Comparison of ENCODE assay signal across 11 cellular contexts in the genomic region with DNA sequence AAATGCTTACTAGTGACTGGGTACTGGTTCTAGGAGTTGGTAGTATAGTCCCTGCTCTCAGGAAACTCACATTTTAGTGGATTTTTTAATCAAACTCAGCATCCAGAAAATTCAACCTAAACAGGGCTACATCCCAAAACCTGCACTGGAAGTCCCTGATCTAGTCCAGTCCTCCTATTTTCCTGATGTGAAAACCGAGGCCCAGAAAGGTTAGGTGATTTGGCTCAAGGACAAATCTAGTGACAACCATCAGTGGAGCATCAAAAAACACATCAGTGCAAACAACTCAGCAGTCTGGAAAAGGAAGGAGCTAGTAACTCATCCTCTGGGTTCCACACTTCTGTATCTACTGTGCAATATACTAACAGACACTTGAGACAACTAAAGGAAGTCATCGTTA. TPM values are rescaled to one million over a fixed set of nuclear protein-coding genes. Genes with fewer than 3 reads are reported as not detected.
DNase-seq lines count a peak whose midpoint lies in the region; ATAC-seq lines count a peak whose summit lies in the region.
"Had no signal": no experiment of that assay in that cellular context is flagged by ENCODE, and none has a peak within 500 bp of the region (broad histone marks: within the 10 kb centered on the region; RNA-seq: fewer than 3 reads in every experiment).

No MANE protein-coding gene starts in this region.

- H3K27me3 Mint-ChIP-seq in stimulated activated naive CD8-positive, alpha-beta T cell treated with anti-CD3 and anti-CD28 coated beads, Interleukin-15, Interleukin-2, amounts not matched to agents 100 ng/mL and 50 ng/mL, for 24 hours: no peaks in the 10 kb centered on the region
- no peaks in the 10 kb centered on the region for H3K27me3 Mint-ChIP-seq in activated T-helper 2 cell treated with anti-CD3 and anti-CD28 coated beads, Interferon-gamma antibody, Interleukin-2, Interleukin-4, amounts not matched to agents 10 μg/mL and 5 μg/mL and 100 μg/mL, durations not matched to agents 14 hours and 24 hours and 36 hours (ENCODE audit: low read depth)
- no peaks in the 10 kb centered on the region for H3K27me3 Mint-ChIP-seq in naive thymus-derived CD4-positive, alpha-beta T cell

- H3K27ac Mint-ChIP-seq in stimulated activated naive CD8-positive, alpha-beta T cell treated with anti-CD3 and anti-CD28 coated beads, Interleukin-15, Interleukin-2, amounts not matched to agents 100 ng/mL and 50 ng/mL, for 24 hours: peak overlapping the region; percentile 84
- H3K27ac Mint-ChIP-seq in activated T-helper 2 cell treated with anti-CD3 and anti-CD28 coated beads, Interferon-gamma antibody, Interleukin-2, Interleukin-4, amounts not matched to agents 10 μg/mL and 5 μg/mL and 100 μg/mL, durations not matched to agents 14 hours and 24 hours and 36 hours: peak overlapping the region; percentile 82
- H3K27ac Mint-ChIP-seq in naive thymus-derived CD4-positive, alpha-beta T cell: peak overlapping the region; percentile 6 to 99 (median 90)

- no peaks in the 10 kb centered on the region for H3K27me3 ChIP-seq in naive thymus-derived CD4-positive, alpha-beta T cell (ENCODE audit: control insufficient read depth in 2 of 2, insufficient read depth in 2 of 2, low read length in 2 of 2)

- no peak for DNase-seq in stimulated activated naive CD8-positive, alpha-beta T cell treated with anti-CD3 and anti-CD28 coated beads, Interleukin-15, Interleukin-2, amounts not matched to agents 100 U/mL and 50 U/mL, for 24 hours
- DNase-seq in activated T-helper 2 cell treated with anti-CD3 and anti-CD28 coated beads, Interferon-gamma antibody, Interleukin-2, Interleukin-4, amounts not matched to agents 10 μg/mL and 5 μg/mL and 100 μg/mL, durations not matched to agents 14 hours and 24 hours and 36 hours (ENCODE audit: low spot score): no peak
- DNase-seq in naive thymus-derived CD4-positive, alpha-beta T cell: no peak
- DNase-seq in GM03348 (ENCODE audit: low spot score): no peak
- no peak for DNase-seq in Ammon's horn (ENCODE audit: low spot score)
- DNase-seq in effector CD8-positive, alpha-beta T cell (lab: John Stamatoyannopoulos, UW): no peak
- DNase-seq: SK-N-SH; stimulated activated CD4-positive, alpha-beta T cell treated with anti-CD3 and anti-CD28 coated beads, Interleukin-2, amount 100 ng/mL, for 48 hours had no signal

- CTCF ChIA-PET in naive thymus-derived CD4-positive, alpha-beta T cell (lab: Charles Lee): interaction anchor here (1.0 to 3.6 kb wide), 6 partner anchors 12 to 121 kb away, joined by 3 to 15 read pairs (median 4); no protein-coding TSS in a partner anchor

- H3K36me3 ChIP-seq in naive thymus-derived CD4-positive, alpha-beta T cell (ENCODE audit: control insufficient read depth in 2 of 3, insufficient read depth in 3 of 3, low read length in 3 of 3): peaks cover 0 to 14% (median 0%) of the 10 kb centered on the region in 3 experiments

- peak overlapping the region; percentile 46 for H3K27ac ChIP-seq in naive thymus-derived CD4-positive, alpha-beta T cell (ENCODE audit: low read depth, low read length)
- H3K27ac ChIP-seq: epithelial cell of prostate had no signal

- ATAC-seq in stimulated activated naive CD8-positive, alpha-beta T cell treated with anti-CD3 and anti-CD28 coated beads, Interleukin-15, Interleukin-2, amounts not matched to agents 100 U/mL and 50 U/mL, for 24 hours: no peak
- ATAC-seq in naive thymus-derived CD4-positive, alpha-beta T cell: no peak
- ATAC-seq in GM19452 (IDR thresholded peaks at IDR 0.05; ENCODE audit: unreplicated experiment): no peak

- H3K4me3 Mint-ChIP-seq in stimulated activated naive CD8-positive, alpha-beta T cell treated with anti-CD3 and anti-CD28 coated beads, Interleukin-15, Interleukin-2, amounts not matched to agents 100 ng/mL and 50 ng/mL, for 24 hours: peak overlapping the region; percentile 62
- peak overlapping the region; percentile 43 for H3K4me3 Mint-ChIP-seq in activated T-helper 2 cell treated with anti-CD3 and anti-CD28 coated beads, Interferon-gamma antibody, Interleukin-2, Interleukin-4, amounts not matched to agents 10 μg/mL and 5 μg/mL and 100 μg/mL, durations not matched to agents 14 hours and 24 hours and 36 hours (ENCODE audit: low read depth)
- H3K4me3 Mint-ChIP-seq in naive thymus-derived CD4-positive, alpha-beta T cell: peak overlapping the region; percentile 39 to 89 (median 81)

- peaks cover 3% of the 10 kb centered on the region for H3K36me3 Mint-ChIP-seq in stimulated activated naive CD8-positive, alpha-beta T cell treated with anti-CD3 and anti-CD28 coated beads, Interleukin-15, Interleukin-2, amounts not matched to agents 100 ng/mL and 50 ng/mL, for 24 hours (ENCODE audit: low read depth)
- peaks cover 35% of the 10 kb centered on the region for H3K36me3 Mint-ChIP-seq in activated T-helper 2 cell treated with anti-CD3 and anti-CD28 coated beads, Interferon-gamma antibody, Interleukin-2, Interleukin-4, amounts not matched to agents 10 μg/mL and 5 μg/mL and 100 μg/mL, durations not matched to agents 14 hours and 24 hours and 36 hours (ENCODE audit: low read depth)
- peaks cover 14 to 41% (median 30%) of the 10 kb centered on the region in 5 donors for H3K36me3 Mint-ChIP-seq in naive thymus-derived CD4-positive, alpha-beta T cell

- H3K4me3 ChIP-seq in naive thymus-derived CD4-positive, alpha-beta T cell (ENCODE audit: low read length): peak overlapping the region; percentile 35

- peaks cover 14 to 84% of the 10 kb centered on the region in 2 donors for H3K4me1 ChIP-seq in naive thymus-derived CD4-positive, alpha-beta T cell (ENCODE audit: control insufficient read depth in 2 of 2, insufficient read depth in 2 of 2, low read length in 2 of 2)

- peaks cover 87% of the 10 kb centered on the region for H3K4me1 Mint-ChIP-seq in stimulated activated naive CD8-positive, alpha-beta T cell treated with anti-CD3 and anti-CD28 coated beads, Interleukin-15, Interleukin-2, amounts not matched to agents 100 ng/mL and 50 ng/mL, for 24 hours (ENCODE audit: low read depth)
- peaks cover 65% of the 10 kb centered on the region for H3K4me1 Mint-ChIP-seq in activated T-helper 2 cell treated with anti-CD3 and anti-CD28 coated beads, Interferon-gamma antibody, Interleukin-2, Interleukin-4, amounts not matched to agents 10 μg/mL and 5 μg/mL and 100 μg/mL, durations not matched to agents 14 hours and 24 hours and 36 hours (ENCODE audit: low read depth)
- peaks cover 57 to 98% (median 90%) of the 10 kb centered on the region in 7 donors for H3K4me1 Mint-ChIP-seq in naive thymus-derived CD4-positive, alpha-beta T cell

- POLR2A ChIA-PET in naive thymus-derived CD4-positive, alpha-beta T cell (lab: Charles Lee): interaction anchor here (0.9 to 6.1 kb wide), 17 partner anchors 10 to 69 kb away, joined by 3 to 64 read pairs (median 5); partner anchors contain the start of gene SERINC5

- intact Hi-C loops in activated T-helper 2 cell treated with anti-CD3 and anti-CD28 coated beads, Interferon-gamma antibody, Interleukin-2, Interleukin-4, amounts not matched to agents 10 μg/mL and 5 μg/mL and 100 μg/mL, durations not matched to agents 14 hours and 24 hours and 36 hours (cut with micrococcal nuclease): loop anchor here (2.0 kb wide), 1 partner anchor 17 kb away; no protein-coding TSS in a partner anchor
- intact Hi-C loops in naive thymus-derived CD4-positive, alpha-beta T cell (cut with micrococcal nuclease): loop anchor here (1.0 to 5.0 kb wide), 8 partner anchors 10 to 57 kb away; no protein-coding TSS in a partner anchor

- H3K9me3 Mint-ChIP-seq in stimulated activated naive CD8-positive, alpha-beta T cell treated with anti-CD3 and anti-CD28 coated beads, Interleukin-15, Interleukin-2, amounts not matched to agents 100 ng/mL and 50 ng/mL, for 24 hours: no peaks in the 10 kb centered on the region
- no peaks in the 10 kb centered on the region for H3K9me3 Mint-ChIP-seq in activated T-helper 2 cell treated with anti-CD3 and anti-CD28 coated beads, Interferon-gamma antibody, Interleukin-2, Interleukin-4, amounts not matched to agents 10 μg/mL and 5 μg/mL and 100 μg/mL, durations not matched to agents 14 hours and 24 hours and 36 hours
- peaks cover 0 to 5% (median 0%) of the 10 kb centered on the region in 11 donors for H3K9me3 Mint-ChIP-seq in naive thymus-derived CD4-positive, alpha-beta T cell

- H3K9me3 ChIP-seq in naive thymus-derived CD4-positive, alpha-beta T cell (ENCODE audit: control insufficient read depth in 2 of 3, low read length in 3 of 3): no peaks in the 10 kb centered on the region
- H3K9me3 ChIP-seq: SK-N-SH had no signal

RNA-seq across cellular contexts. Expression of gene SERINC5, which starts 38.2 kb away (rescaled TPM):
- total RNA-seq in activated T-helper 2 cell treated with anti-CD3 and anti-CD28 coated beads, Interferon-gamma antibody, Interleukin-2, Interleukin-4, amounts not matched to agents 10 μg/mL and 5 μg/mL and 100 μg/mL, durations not matched to agents 14 hours and 24 hours and 36 hours: 18.9 and 19.0 TPM in 2 replicates
- total RNA-seq in naive thymus-derived CD4-positive, alpha-beta T cell: 100 to 1,000 TPM in 4 of 5 experiments, 10 to 100 TPM in 1; 71.2 to 164 (median 163) TPM
- polyA plus RNA-seq in naive thymus-derived CD4-positive, alpha-beta T cell: 10 to 100 TPM; 34.3 to 34.9 TPM
